13 cellular contexts compared by ENCODE assay signal in the genomic region with DNA sequence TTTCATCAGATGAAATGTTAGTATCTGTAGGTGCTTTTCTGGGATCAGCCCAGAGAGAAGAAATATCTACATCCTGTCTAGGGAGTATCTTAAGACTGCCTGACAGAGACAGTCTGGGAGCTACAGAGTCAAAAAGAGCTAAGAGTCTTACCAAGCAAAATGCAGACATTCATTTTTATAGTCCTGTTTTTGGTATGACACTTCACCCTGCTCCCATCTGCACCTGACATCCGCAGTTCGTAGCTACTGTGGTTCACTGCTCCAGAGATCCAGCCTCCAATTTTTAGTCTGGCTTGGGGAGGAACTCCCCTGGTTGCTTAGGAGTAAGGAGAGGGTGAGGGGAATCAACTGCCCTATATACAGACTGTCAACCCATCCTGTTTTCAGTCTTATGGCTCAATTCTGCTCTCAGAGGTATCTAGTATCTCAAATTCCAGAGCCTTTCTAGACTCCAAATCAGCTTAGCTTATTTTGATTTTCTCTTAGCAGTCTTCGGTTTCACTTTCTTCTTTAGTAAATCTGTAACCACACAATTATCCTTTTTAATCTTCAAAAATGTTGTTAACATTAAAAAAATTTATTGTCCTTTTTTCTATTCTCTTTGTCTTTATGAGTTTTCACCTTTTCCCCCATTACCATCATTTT.
DNase-seq lines count a peak whose midpoint lies in the region; ATAC-seq lines count a peak whose summit lies in the region.
"Had no signal": no experiment of that assay in that cellular context is flagged by ENCODE, and none has a peak within 500 bp of the region (broad histone marks: within the 10 kb centered on the region; RNA-seq: fewer than 3 reads in every experiment).

No MANE protein-coding gene starts in this region.

- H3K4me1 Mint-ChIP-seq in activated CD8-positive, alpha-beta memory T cell treated with anti-CD3 and anti-CD28 coated beads, Interleukin-2, amount 10 ng/mL, durations not matched to agents 7 days and 5 days = peaks cover 15% of the 10 kb centered on the region
- no peaks in the 10 kb centered on the region for H3K4me1 Mint-ChIP-seq in stimulated activated effector memory CD8-positive, alpha-beta T cell treated with anti-CD3 and anti-CD28 coated beads, Interleukin-12 subunit alpha, Interleukin-12 subunit beta, amount 100 ng/mL, for 72 hours

- CTCF ChIA-PET in activated CD8-positive, alpha-beta memory T cell treated with anti-CD3 and anti-CD28 coated beads, Interleukin-2, amount 10 ng/mL, durations not matched to agents 7 days and 5 days (lab: Charles Lee) = no interaction called here

- peaks cover 27% of the 10 kb centered on the region for H3K27me3 Mint-ChIP-seq in activated CD8-positive, alpha-beta memory T cell treated with anti-CD3 and anti-CD28 coated beads, Interleukin-2, amount 10 ng/mL, durations not matched to agents 7 days and 5 days

- H3K36me3 Mint-ChIP-seq in activated CD8-positive, alpha-beta memory T cell treated with anti-CD3 and anti-CD28 coated beads, Interleukin-2, amount 10 ng/mL, durations not matched to agents 7 days and 5 days = no peaks in the 10 kb centered on the region
- H3K36me3 Mint-ChIP-seq in stimulated activated effector memory CD8-positive, alpha-beta T cell treated with anti-CD3 and anti-CD28 coated beads, Interleukin-12 subunit alpha, Interleukin-12 subunit beta, amount 100 ng/mL, for 72 hours = no peaks in the 10 kb centered on the region
- H3K36me3 Mint-ChIP-seq: activated naive CD8-positive, alpha-beta T cell; WTC11 had no signal

- ATAC-seq in activated CD8-positive, alpha-beta memory T cell treated with anti-CD3 and anti-CD28 coated beads, Interleukin-2, amount 10 ng/mL, durations not matched to agents 7 days and 5 days = peak; percentile 70
- ATAC-seq in GM21825 (IDR thresholded peaks at IDR 0.05; ENCODE audit: unreplicated experiment) (peak; percentile 43), HG03460 (IDR thresholded peaks at IDR 0.05; ENCODE audit: unreplicated experiment) (peak; percentile 46)
- ATAC-seq in stimulated activated effector memory CD8-positive, alpha-beta T cell treated with anti-CD3 and anti-CD28 coated beads, Interleukin-12 subunit alpha, Interleukin-12 subunit beta, amount 100 ng/mL, for 72 hours = peak; percentile 81
- ATAC-seq: GM23338, heart left ventricle, K562, WTC11 had no signal

- peak overlapping the region; percentile 12 for H3K27ac Mint-ChIP-seq in activated CD8-positive, alpha-beta memory T cell treated with anti-CD3 and anti-CD28 coated beads, Interleukin-2, amount 10 ng/mL, durations not matched to agents 7 days and 5 days
- H3K27ac Mint-ChIP-seq in stimulated activated effector memory CD8-positive, alpha-beta T cell treated with anti-CD3 and anti-CD28 coated beads, Interleukin-12 subunit alpha, Interleukin-12 subunit beta, amount 100 ng/mL, for 72 hours = no peak overlapping the region
- H3K27ac Mint-ChIP-seq: activated naive CD8-positive, alpha-beta T cell; GM23338; WTC11 had no signal

- no peak for DNase-seq in activated CD8-positive, alpha-beta memory T cell treated with anti-CD3 and anti-CD28 coated beads, Interleukin-2, amount 10 ng/mL, durations not matched to agents 7 days and 5 days
- DNase-seq in activated CD8-positive, alpha-beta memory T cell treated with anti-CD3 and anti-CD28 coated beads for 24 hours = no peak
- no peak for DNase-seq in stimulated activated effector memory CD8-positive, alpha-beta T cell treated with anti-CD3 and anti-CD28 coated beads, Interleukin-12 subunit alpha, Interleukin-12 subunit beta, amount 100 ng/mL, for 72 hours (ENCODE audit: low spot score in 2 of 2)
- DNase-seq in RKO (ENCODE audit: low spot score) = no peak
- no peak for DNase-seq in CD1c-positive myeloid dendritic cell (ENCODE audit: extremely low spot score)
- no peak for DNase-seq in AG08395 (ENCODE audit: low spot score)
- DNase-seq: heart left ventricle had no signal

- H3K4me3 Mint-ChIP-seq in activated CD8-positive, alpha-beta memory T cell treated with anti-CD3 and anti-CD28 coated beads, Interleukin-2, amount 10 ng/mL, durations not matched to agents 7 days and 5 days = no peak overlapping the region
- H3K4me3 Mint-ChIP-seq in stimulated activated effector memory CD8-positive, alpha-beta T cell treated with anti-CD3 and anti-CD28 coated beads, Interleukin-12 subunit alpha, Interleukin-12 subunit beta, amount 100 ng/mL, for 72 hours = no peak overlapping the region
- H3K4me3 Mint-ChIP-seq: activated naive CD8-positive, alpha-beta T cell; GM23338; WTC11 had no signal

- no peaks in the 10 kb centered on the region for H3K9me3 Mint-ChIP-seq in activated CD8-positive, alpha-beta memory T cell treated with anti-CD3 and anti-CD28 coated beads, Interleukin-2, amount 10 ng/mL, durations not matched to agents 7 days and 5 days (ENCODE audit: low read depth)
- H3K9me3 Mint-ChIP-seq in stimulated activated effector memory CD8-positive, alpha-beta T cell treated with anti-CD3 and anti-CD28 coated beads, Interleukin-12 subunit alpha, Interleukin-12 subunit beta, amount 100 ng/mL, for 72 hours = no peaks in the 10 kb centered on the region
